Comparison of ENCODE assay signal across 8 cellular contexts in the genomic region with DNA sequence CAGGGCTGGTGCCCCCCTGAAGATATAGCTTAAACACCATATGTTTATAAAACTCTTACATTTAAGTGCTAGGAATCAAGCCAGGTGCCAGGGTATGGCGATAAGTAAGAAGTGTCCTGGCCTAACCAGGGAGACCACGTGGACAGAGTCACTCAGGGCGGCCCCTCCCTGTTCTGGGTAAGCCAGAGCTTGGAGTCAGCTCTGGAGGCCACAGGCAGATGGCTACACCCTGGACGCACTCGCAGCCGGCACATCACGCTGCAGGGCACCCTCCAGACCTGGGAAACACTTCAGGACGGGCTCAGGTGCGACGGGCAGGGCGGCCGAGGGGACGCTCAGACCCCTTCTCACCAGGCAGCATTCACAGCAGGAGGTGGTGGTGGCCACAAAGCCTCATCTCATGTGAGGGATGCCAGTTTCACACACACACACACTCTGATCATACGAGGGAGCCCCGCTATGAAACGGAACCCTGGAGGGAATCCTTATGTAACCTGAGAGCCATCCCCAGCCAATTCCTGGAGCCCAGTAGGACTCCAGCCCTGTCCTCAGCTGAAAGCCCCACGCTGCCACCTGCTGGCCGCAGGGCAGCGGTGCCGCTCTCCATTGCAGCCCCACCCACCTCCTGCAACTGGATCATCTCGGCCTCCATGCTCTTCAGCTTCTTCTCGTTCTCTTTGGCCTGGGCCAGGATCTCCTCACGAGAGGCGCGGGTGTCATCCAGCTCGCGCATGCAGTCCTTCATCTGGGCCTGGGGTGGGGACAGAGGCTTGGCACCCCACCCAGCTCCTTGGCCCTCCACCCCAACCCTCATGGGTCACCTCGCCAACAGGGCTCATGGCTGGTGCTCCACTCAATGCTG. TPM values are rescaled to one million over a fixed set of nuclear protein-coding genes. Genes with fewer than 3 reads are reported as not detected.
DNase-seq lines count a peak whose midpoint lies in the region; ATAC-seq and TF ChIP-seq lines count a peak whose summit lies in the region.

No MANE protein-coding gene starts in this region.

- intact Hi-C loops in activated CD8-positive, alpha-beta T cell treated with anti-CD3 and anti-CD28 coated beads for 36 hours (cut with micrococcal nuclease), result no loop called here

- ATAC-seq in GM23338 (peak; percentile 96), GM21423 (IDR thresholded peaks at IDR 0.05; ENCODE audit: unreplicated experiment) (no peak)
- peak; percentile 91 for ATAC-seq in activated CD8-positive, alpha-beta T cell treated with anti-CD3 and anti-CD28 coated beads for 36 hours

- H3K4me2 ChIP-seq in GM23338, result no peak overlapping the region

- peaks cover 11% of the 10 kb centered on the region; the same call in 1 of the 2 replicates for H3F3A ChIP-seq in GM23338 (replicated peaks; ENCODE audit: low read depth)

- DNase-seq in AG08395 (ENCODE audit: low spot score) (peak; percentile 92), GM23338 (ENCODE audit: low spot score) (peak; percentile 90), NCI-H82 treated with DMSO at 0.1 percent for 48 hours (lab: John Stamatoyannopoulos, UW; ENCODE audit: unreplicated experiment) (peak; percentile 4)
- DNase-seq in activated CD8-positive, alpha-beta T cell treated with anti-CD3 and anti-CD28 coated beads for 36 hours, result peak; percentile 75
- DNase-seq in effector CD8-positive, alpha-beta T cell (lab: John Stamatoyannopoulos, UW), result peak; percentile 53
- peak; percentile 60 for DNase-seq in stimulated activated CD8-positive, alpha-beta memory T cell treated with anti-CD3 and anti-CD28 coated beads, Interleukin-15, amount 100 ng/mL, for 24 hours (ENCODE audit: low read depth)

- no peak overlapping the region for H2AFZ ChIP-seq in GM23338

- H3K36me3 ChIP-seq in GM23338 (ENCODE audit: insufficient read depth) (peaks cover 62% of the 10 kb centered on the region), mesodermal cell (ENCODE audit: control insufficient read depth, insufficient read depth, low read length) (peaks cover 84% of the 10 kb centered on the region)

- 0 out of 2 replicates have a peak, but pooled peaks cover 4% of the 10 kb centered on the region for H3K9me2 ChIP-seq in GM23338 (ENCODE audit: insufficient read depth)

- TF ChIP-seq CTCF in GM23338 (conservative IDR thresholded peaks at IDR 0.05; ENCODE audit: low read depth in 2 of 2), result peak; percentile 88 to 92
- peak; percentile 72 for TF ChIP-seq CTCF in activated CD8-positive, alpha-beta T cell treated with anti-CD3 and anti-CD28 coated beads for 36 hours (IDR thresholded peaks at IDR 0.05)

- H3K4me1 Mint-ChIP-seq in GM23338, result peaks cover 7% of the 10 kb centered on the region
- H3K4me1 Mint-ChIP-seq in activated CD8-positive, alpha-beta T cell treated with anti-CD3 and anti-CD28 coated beads for 36 hours (ENCODE audit: low read depth), result peaks cover 16% of the 10 kb centered on the region

- no peaks in the 10 kb centered on the region for H3K79me2 ChIP-seq in GM23338 (replicated peaks; ENCODE audit: insufficient read depth)

- H3K9me3 Mint-ChIP-seq in GM23338, result peaks cover 16% of the 10 kb centered on the region
- H3K9me3 Mint-ChIP-seq in activated CD8-positive, alpha-beta T cell treated with anti-CD3 and anti-CD28 coated beads for 36 hours, result no peaks in the 10 kb centered on the region

- H3K27ac ChIP-seq in GM23338 (ENCODE audit: low read depth) (no peak overlapping the region), mesodermal cell (ENCODE audit: low read depth, low read length, severe bottlenecking) (peak overlapping the region; percentile 53)

- peaks cover 12% of the 10 kb centered on the region for H3K27me3 Mint-ChIP-seq in GM23338 (ENCODE audit: insufficient read depth, low read depth, poor library complexity)
- no peaks in the 10 kb centered on the region for H3K27me3 Mint-ChIP-seq in activated CD8-positive, alpha-beta T cell treated with anti-CD3 and anti-CD28 coated beads for 36 hours

- WGBS in mesodermal cell (ENCODE audit: insufficient coverage in 2 of 2), 2 experiments, result 73 to 78% methylated on average over 23 to 27 of the region's 28 CpGs

- POLR2A ChIA-PET in activated CD8-positive, alpha-beta T cell treated with anti-CD3 and anti-CD28 coated beads for 36 hours (lab: Charles Lee), result interaction anchor here (0.8 to 2.2 kb wide), 12 partner anchors 9 to 203 kb away, joined by 3 to 15 read pairs (median 4); a partner anchor contains a TSS

- CTCF ChIA-PET in activated CD8-positive, alpha-beta T cell treated with anti-CD3 and anti-CD28 coated beads for 36 hours (lab: Charles Lee), result interaction anchor here (0.7 to 3.7 kb wide), 33 partner anchors 9 to 239 kb away, joined by 3 to 44 read pairs (median 4); a partner anchor contains a TSS

- H3K9me3 ChIP-seq in mesodermal cell (ENCODE audit: control insufficient read depth, low read length), result no peaks in the 10 kb centered on the region

- no peak overlapping the region for H3K4me3 Mint-ChIP-seq in GM23338
- no peak overlapping the region for H3K4me3 Mint-ChIP-seq in activated CD8-positive, alpha-beta T cell treated with anti-CD3 and anti-CD28 coated beads for 36 hours

- H3K36me3 Mint-ChIP-seq in GM23338 (ENCODE audit: low read depth), result peaks cover 93% of the 10 kb centered on the region
- peaks cover 69% of the 10 kb centered on the region for H3K36me3 Mint-ChIP-seq in activated CD8-positive, alpha-beta T cell treated with anti-CD3 and anti-CD28 coated beads for 36 hours (ENCODE audit: low read depth)

- H4K20me1 ChIP-seq in GM23338 (replicated peaks; ENCODE audit: insufficient read depth), result no peaks in the 10 kb centered on the region; the same call in none of the 2 replicates

- no peak overlapping the region; the same call in 1 of the 2 replicates for H3K27ac Mint-ChIP-seq in GM23338
- H3K27ac Mint-ChIP-seq in activated CD8-positive, alpha-beta T cell treated with anti-CD3 and anti-CD28 coated beads for 36 hours, result peak overlapping the region; percentile 44

- H3K4me3 ChIP-seq in GM23338 (no peak overlapping the region), mesodermal cell (ENCODE audit: extremely low read depth, insufficient read depth, low read length, poor library complexity, severe bottlenecking) (no peak overlapping the region)

- no peaks in the 10 kb centered on the region for H3K27me3 ChIP-seq in GM23338 (ENCODE audit: insufficient read depth)

- H3K4me1 ChIP-seq in GM23338 (ENCODE audit: insufficient read depth) (no peaks in the 10 kb centered on the region), mesodermal cell (ENCODE audit: control insufficient read depth, insufficient read depth, low read length, poor library complexity, severe bottlenecking) (no peaks in the 10 kb centered on the region)

TF ChIP-seq in GM23338, 12 proteins besides CTCF, POLR2A, EP300 and RAD21 (continues in another document):
- no peak for TF ChIP-seq JUNB (IDR thresholded peaks at IDR 0.05; ENCODE audit: unreplicated experiment)

RNA-seq across cellular contexts. Expression of a gene that starts 33.4 kb away (rescaled TPM):
- total RNA-seq in GM23338 (2014; rRNA removed; shearing (Covaris generic)), result not detected in 2 replicates
- 0.11 and 0.23 TPM in 2 replicates for polyA plus RNA-seq in GM23338 (2016; fragmentation: Nextera tagmentation; extraction: Ambion mirVana)
- 10 to 100 TPM; 13.8 to 17.1 TPM for total RNA-seq in activated CD8-positive, alpha-beta T cell treated with anti-CD3 and anti-CD28 coated beads for 36 hours
- polyA plus RNA-seq in mesodermal cell (2013, experiment 1 of 2), result not detected
- not detected for polyA plus RNA-seq in mesodermal cell (2013, experiment 2 of 2)

RNA-seq across cellular contexts. Expression of a gene that starts 47.0 kb away (rescaled TPM):
- 10.4 and 12.4 TPM in 2 replicates for total RNA-seq in GM23338 (2014; rRNA removed; shearing (Covaris generic))
- 4.9 and 5.5 TPM in 2 replicates for polyA plus RNA-seq in GM23338 (2016; fragmentation: Nextera tagmentation; extraction: Ambion mirVana)
- 10 to 100 TPM; 45.4 to 49.7 TPM for total RNA-seq in activated CD8-positive, alpha-beta T cell treated with anti-CD3 and anti-CD28 coated beads for 36 hours
- polyA plus RNA-seq in mesodermal cell (2013, experiment 1 of 2), result 8.1 TPM
- polyA plus RNA-seq in mesodermal cell (2013, experiment 2 of 2), result 6.2 TPM

Comparison
In these comparisons a context has a peak if more than half of its experiments do, and no peak if none do; other contexts are left out.
1. DNase-seq: peak in every context shown above with its lines; median percentile 92 in AG08395; 90 in GM23338; 75 in activated CD8-positive, alpha-beta T cell treated with anti-CD3 and anti-CD28 coated beads for 36 hours; 60 in stimulated activated CD8-positive, alpha-beta memory T cell treated with anti-CD3 and anti-CD28 coated beads, Interleukin-15, amount 100 ng/mL, for 24 hours; 53 in effector CD8-positive, alpha-beta T cell; 4 in NCI-H82 treated with DMSO at 0.1 percent for 48 hours.
2. RNA of a gene that starts 33.4 kb away (total RNA-seq): 13.8 to 17.1 TPM in activated CD8-positive, alpha-beta T cell treated with anti-CD3 and anti-CD28 coated beads for 36 hours; not detected in GM23338; every median in the first group is over 10 times any median in the second.